In the genomic region with DNA sequence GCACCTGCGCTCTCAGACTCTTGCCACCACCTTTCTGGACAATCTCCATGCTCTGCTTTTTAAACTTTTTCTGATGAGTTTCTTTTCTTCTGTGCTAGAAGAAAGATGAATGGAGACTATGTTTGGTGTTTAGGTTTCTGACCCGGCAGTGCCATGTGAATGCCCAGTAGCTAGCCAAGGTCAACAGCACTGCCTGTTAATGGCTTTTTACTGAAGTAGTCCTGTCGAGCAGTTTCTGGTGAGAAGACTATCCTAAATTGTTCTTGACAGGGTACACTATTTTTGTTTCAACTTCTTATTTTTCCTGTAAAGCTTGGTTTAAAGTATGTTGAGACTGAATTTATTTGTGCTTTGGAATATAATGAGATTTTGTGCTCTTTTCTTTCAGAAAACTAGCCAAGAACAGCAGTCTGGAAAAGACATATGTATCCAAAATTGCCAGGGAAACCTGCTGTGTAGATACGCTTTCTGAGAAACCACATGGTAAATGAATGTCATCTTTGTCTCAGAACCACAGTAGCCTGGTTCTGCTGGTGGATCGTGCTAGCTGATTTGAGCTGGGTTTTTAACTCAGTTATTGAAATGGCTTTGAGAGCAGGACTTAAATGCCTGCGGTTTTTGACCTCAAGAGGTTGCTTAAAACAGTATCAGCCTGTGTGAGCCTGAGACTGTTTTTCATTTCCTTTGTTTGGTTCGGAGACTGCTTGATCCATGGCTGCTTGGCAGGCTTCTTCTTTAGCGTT, we compare ENCODE assay signal across 8 cellular contexts. TPM values are rescaled to one million over a fixed set of nuclear protein-coding genes. Genes with fewer than 3 reads are reported as not detected.
DNase-seq lines count a peak whose midpoint lies in the region; ATAC-seq and TF ChIP-seq lines count a peak whose summit lies in the region.

No MANE protein-coding gene starts in this region.

- H3K4me1 Mint-ChIP-seq in CD4-positive, alpha-beta memory T cell, result peaks cover 62 to 89% (median 78%) of the 10 kb centered on the region in 4 donors

- H3K4me3 Mint-ChIP-seq in CD4-positive, alpha-beta memory T cell, result peak overlapping the region in 7 of 8 donors; percentile 6 to 63 (median 31)

- POLR2A ChIA-PET in CD4-positive, alpha-beta memory T cell (lab: Charles Lee; ENCODE audit: partially characterized antibody), result interaction anchor here (1.1 to 2.9 kb wide), 4 partner anchors 9 to 86 kb away, joined by 3 to 9 read pairs (median 4); no protein-coding TSS in a partner anchor

- H3K27me3 ChIP-seq in CD4-positive, alpha-beta memory T cell (ENCODE audit: insufficient read depth, low read length), result no peaks in the 10 kb centered on the region
- H3K27me3 ChIP-seq in upper lobe of left lung (no peaks in the 10 kb centered on the region), colonic mucosa (no peaks in the 10 kb centered on the region)

- H3K27ac Mint-ChIP-seq in CD4-positive, alpha-beta memory T cell, result peak overlapping the region; percentile 24 to 84 (median 68)

- TF ChIP-seq POLR2A in upper lobe of left lung (IDR thresholded peaks at IDR 0.05), result no peak

- ATAC-seq in GM21515 (IDR thresholded peaks at IDR 0.05; ENCODE audit: unreplicated experiment) (peak; percentile 51), upper lobe of left lung (ENCODE audit: low FRiP score in 2 of 2) (no peak), HG02981 (IDR thresholded peaks at IDR 0.05; ENCODE audit: unreplicated experiment) (no peak)

- TF ChIP-seq CTCF in upper lobe of left lung (IDR thresholded peaks at IDR 0.05) (no peak), colonic mucosa (IDR thresholded peaks at IDR 0.05) (no peak)

- peaks cover 37 to 82% of the 10 kb centered on the region in 2 donors for H3K36me3 Mint-ChIP-seq in CD4-positive, alpha-beta memory T cell

- peaks cover 35% of the 10 kb centered on the region for H3K36me3 ChIP-seq in CD4-positive, alpha-beta memory T cell (ENCODE audit: insufficient read depth, low read length)
- peaks cover 0 to 37% (median 7%) of the 10 kb centered on the region in 4 donors for H3K36me3 ChIP-seq in upper lobe of left lung
- no peaks in the 10 kb centered on the region for H3K36me3 ChIP-seq in colonic mucosa

- WGBS in upper lobe of left lung, 2 donors, result 45 to 51% methylated on average over 8 of the region's 8 CpGs

- H3K4me3 ChIP-seq in CD4-positive, alpha-beta memory T cell (ENCODE audit: low read length in 2 of 2), result no peak overlapping the region
- H3K4me3 ChIP-seq in upper lobe of left lung, result no peak overlapping the region
- no peak overlapping the region for H3K4me3 ChIP-seq in colonic mucosa

- H3K9me3 ChIP-seq in CD4-positive, alpha-beta memory T cell (ENCODE audit: control insufficient read depth in 1 of 2, low read length in 2 of 2), result no peaks in the 10 kb centered on the region
- no peaks in the 10 kb centered on the region for H3K9me3 ChIP-seq in upper lobe of left lung
- no peaks in the 10 kb centered on the region for H3K9me3 ChIP-seq in colonic mucosa

- CTCF ChIA-PET in CD4-positive, alpha-beta memory T cell (lab: Charles Lee; ENCODE audit: partially characterized antibody), result interaction anchor here (1.2 to 6.0 kb wide), 3 partner anchors 10 to 60 kb away, joined by 4 to 36 read pairs (median 4); no protein-coding TSS in a partner anchor

- peak; percentile 15 to 34 (median 21) for DNase-seq in CD4-positive, alpha-beta memory T cell
- peak; percentile 13 for DNase-seq in RPMI8226
- DNase-seq in germinal center (ENCODE audit: low spot score), result peak; percentile 24
- DNase-seq in upper lobe of left lung, result peak in 1 of 2 donors; percentile 42
- DNase-seq in HPDE6-E6E7 (ENCODE audit: extremely low spot score), result no peak
- DNase-seq in colonic mucosa, result no peak

- H3K4me1 ChIP-seq in CD4-positive, alpha-beta memory T cell (ENCODE audit: insufficient read depth, low read length), result peaks cover 86% of the 10 kb centered on the region
- H3K4me1 ChIP-seq in upper lobe of left lung (peaks cover 18 to 48% (median 34%) of the 10 kb centered on the region in 4 donors), colonic mucosa (no peaks in the 10 kb centered on the region)

- no peak overlapping the region for H3K9ac ChIP-seq in colonic mucosa (ENCODE audit: low read depth in 2 of 2, low read length in 2 of 2)

- no peaks in the 10 kb centered on the region for H3K27me3 Mint-ChIP-seq in CD4-positive, alpha-beta memory T cell

- intact Hi-C loops in CD4-positive, alpha-beta memory T cell (cut with micrococcal nuclease), result loop anchor here (2.0 to 5.0 kb wide), 2 partner anchors 16 to 36 kb away; no protein-coding TSS in a partner anchor
- intact Hi-C loops in colonic mucosa (cut with DNase I), result no loop called here

- no peaks in the 10 kb centered on the region for H3K9me3 Mint-ChIP-seq in CD4-positive, alpha-beta memory T cell

- H3K27ac ChIP-seq in CD4-positive, alpha-beta memory T cell (ENCODE audit: low read depth, low read length), result peak overlapping the region; percentile 5
- H3K27ac ChIP-seq in upper lobe of left lung (peak overlapping the region in 3 of 4 donors; percentile 10 to 67 (median 39)), colonic mucosa (no peak overlapping the region)

- no peak for TF ChIP-seq EP300 in upper lobe of left lung (IDR thresholded peaks at IDR 0.05)

RNA-seq across cellular contexts. Expression of gene KCNS1, which starts 48.1 kb away (rescaled TPM):
- total RNA-seq in CD4-positive, alpha-beta memory T cell, result under 1 TPM in 1 of 2 experiments, not detected in 1; 0.09 TPM
- under 1 TPM in 1 of 2 donors, not detected in 1; 0.16 TPM for polyA plus RNA-seq in CD4-positive, alpha-beta memory T cell
- total RNA-seq in upper lobe of left lung, result 1 to 10 TPM in 5 of 6 donors, under 1 TPM in 1; 0.69 to 4.7 (median 2.6) TPM
- under 1 TPM in 1 of 2 donors, not detected in 1; 0.17 TPM for total RNA-seq in colonic mucosa

Comparison
In these comparisons a context has a peak if more than half of its experiments do, and no peak if none do; other contexts are left out.
1. DNase-seq: peak in CD4-positive, alpha-beta memory T cell (5 of 5), RPMI8226 (single experiment) and germinal center (single experiment); none in HPDE6-E6E7 (single experiment) and colonic mucosa (single experiment).